1 cellular context compared by ENCODE assay signal in the genomic region with DNA sequence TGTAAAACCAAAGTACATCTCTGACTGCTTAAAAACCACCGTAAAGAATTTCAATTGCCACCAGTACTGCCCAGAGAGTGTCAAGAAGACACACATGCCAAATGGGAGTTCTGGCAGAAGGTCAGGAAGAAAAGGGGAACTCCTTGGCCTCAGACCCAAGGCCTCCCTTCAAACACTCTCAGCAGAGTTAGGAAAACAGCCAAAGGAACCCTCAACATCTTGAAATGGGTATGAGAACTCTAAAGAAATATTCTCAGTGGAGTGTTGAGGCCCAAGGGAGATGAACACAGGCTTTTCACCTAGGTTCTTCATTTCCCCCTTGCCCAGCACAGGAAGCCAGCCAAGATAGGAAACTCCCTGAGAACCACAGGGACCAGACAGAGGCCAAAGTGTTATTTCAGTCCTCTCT.
TF ChIP-seq lines count a peak whose summit lies in the region.

No MANE protein-coding gene starts in this region.

TF ChIP-seq in GM12878, 131 proteins besides CTCF, POLR2A, EP300 and RAD21 (continued from another document and continues in another):
- TF ChIP-seq, protein P1, sequence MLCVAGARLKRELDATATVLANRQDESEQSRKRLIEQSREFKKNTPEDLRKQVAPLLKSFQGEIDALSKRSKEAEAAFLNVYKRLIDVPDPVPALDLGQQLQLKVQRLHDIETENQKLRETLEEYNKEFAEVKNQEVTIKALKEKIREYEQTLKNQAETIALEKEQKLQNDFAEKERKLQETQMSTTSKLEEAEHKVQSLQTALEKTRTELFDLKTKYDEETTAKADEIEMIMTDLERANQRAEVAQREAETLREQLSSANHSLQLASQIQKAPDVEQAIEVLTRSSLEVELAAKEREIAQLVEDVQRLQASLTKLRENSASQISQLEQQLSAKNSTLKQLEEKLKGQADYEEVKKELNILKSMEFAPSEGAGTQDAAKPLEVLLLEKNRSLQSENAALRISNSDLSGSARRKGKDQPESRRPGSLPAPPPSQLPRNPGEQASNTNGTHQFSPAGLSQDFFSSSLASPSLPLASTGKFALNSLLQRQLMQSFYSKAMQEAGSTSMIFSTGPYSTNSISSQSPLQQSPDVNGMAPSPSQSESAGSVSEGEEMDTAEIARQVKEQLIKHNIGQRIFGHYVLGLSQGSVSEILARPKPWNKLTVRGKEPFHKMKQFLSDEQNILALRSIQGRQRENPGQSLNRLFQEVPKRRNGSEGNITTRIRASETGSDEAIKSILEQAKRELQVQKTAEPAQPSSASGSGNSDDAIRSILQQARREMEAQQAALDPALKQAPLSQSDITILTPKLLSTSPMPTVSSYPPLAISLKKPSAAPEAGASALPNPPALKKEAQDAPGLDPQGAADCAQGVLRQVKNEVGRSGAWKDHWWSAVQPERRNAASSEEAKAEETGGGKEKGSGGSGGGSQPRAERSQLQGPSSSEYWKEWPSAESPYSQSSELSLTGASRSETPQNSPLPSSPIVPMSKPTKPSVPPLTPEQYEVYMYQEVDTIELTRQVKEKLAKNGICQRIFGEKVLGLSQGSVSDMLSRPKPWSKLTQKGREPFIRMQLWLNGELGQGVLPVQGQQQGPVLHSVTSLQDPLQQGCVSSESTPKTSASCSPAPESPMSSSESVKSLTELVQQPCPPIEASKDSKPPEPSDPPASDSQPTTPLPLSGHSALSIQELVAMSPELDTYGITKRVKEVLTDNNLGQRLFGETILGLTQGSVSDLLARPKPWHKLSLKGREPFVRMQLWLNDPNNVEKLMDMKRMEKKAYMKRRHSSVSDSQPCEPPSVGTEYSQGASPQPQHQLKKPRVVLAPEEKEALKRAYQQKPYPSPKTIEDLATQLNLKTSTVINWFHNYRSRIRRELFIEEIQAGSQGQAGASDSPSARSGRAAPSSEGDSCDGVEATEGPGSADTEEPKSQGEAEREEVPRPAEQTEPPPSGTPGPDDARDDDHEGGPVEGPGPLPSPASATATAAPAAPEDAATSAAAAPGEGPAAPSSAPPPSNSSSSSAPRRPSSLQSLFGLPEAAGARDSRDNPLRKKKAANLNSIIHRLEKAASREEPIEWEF (IDR thresholded peaks at IDR 0.05; ENCODE audit: insufficient replicate concordance, low read depth, low read length), result peak; percentile 92
- TF ChIP-seq ETV6 (conservative IDR thresholded peaks at IDR 0.05 in 1 of 2, IDR thresholded peaks at IDR 0.05 in 1 of 2; ENCODE audit: borderline replicate concordance in 1 of 2, low read depth in 1 of 2), result no peak
- no peak for TF ChIP-seq SREBF1 (IDR thresholded peaks at IDR 0.05; ENCODE audit: low read length)
- TF ChIP-seq MEF2A (IDR thresholded peaks at IDR 0.05; ENCODE audit: insufficient read depth, low read depth, low read length), result no peak
- TF ChIP-seq, protein P2, sequence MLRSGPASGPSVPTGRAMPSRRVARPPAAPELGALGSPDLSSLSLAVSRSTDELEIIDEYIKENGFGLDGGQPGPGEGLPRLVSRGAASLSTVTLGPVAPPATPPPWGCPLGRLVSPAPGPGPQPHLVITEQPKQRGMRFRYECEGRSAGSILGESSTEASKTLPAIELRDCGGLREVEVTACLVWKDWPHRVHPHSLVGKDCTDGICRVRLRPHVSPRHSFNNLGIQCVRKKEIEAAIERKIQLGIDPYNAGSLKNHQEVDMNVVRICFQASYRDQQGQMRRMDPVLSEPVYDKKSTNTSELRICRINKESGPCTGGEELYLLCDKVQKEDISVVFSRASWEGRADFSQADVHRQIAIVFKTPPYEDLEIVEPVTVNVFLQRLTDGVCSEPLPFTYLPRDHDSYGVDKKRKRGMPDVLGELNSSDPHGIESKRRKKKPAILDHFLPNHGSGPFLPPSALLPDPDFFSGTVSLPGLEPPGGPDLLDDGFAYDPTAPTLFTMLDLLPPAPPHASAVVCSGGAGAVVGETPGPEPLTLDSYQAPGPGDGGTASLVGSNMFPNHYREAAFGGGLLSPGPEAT (IDR thresholded peaks at IDR 0.05; ENCODE audit: low read depth), result peak; percentile 95
- TF ChIP-seq MYC (IDR thresholded peaks at IDR 0.05; ENCODE audit: insufficient read depth, insufficient read length, insufficient replicate concordance, low read length, severe bottlenecking), result no peak
- TF ChIP-seq, protein P3, sequence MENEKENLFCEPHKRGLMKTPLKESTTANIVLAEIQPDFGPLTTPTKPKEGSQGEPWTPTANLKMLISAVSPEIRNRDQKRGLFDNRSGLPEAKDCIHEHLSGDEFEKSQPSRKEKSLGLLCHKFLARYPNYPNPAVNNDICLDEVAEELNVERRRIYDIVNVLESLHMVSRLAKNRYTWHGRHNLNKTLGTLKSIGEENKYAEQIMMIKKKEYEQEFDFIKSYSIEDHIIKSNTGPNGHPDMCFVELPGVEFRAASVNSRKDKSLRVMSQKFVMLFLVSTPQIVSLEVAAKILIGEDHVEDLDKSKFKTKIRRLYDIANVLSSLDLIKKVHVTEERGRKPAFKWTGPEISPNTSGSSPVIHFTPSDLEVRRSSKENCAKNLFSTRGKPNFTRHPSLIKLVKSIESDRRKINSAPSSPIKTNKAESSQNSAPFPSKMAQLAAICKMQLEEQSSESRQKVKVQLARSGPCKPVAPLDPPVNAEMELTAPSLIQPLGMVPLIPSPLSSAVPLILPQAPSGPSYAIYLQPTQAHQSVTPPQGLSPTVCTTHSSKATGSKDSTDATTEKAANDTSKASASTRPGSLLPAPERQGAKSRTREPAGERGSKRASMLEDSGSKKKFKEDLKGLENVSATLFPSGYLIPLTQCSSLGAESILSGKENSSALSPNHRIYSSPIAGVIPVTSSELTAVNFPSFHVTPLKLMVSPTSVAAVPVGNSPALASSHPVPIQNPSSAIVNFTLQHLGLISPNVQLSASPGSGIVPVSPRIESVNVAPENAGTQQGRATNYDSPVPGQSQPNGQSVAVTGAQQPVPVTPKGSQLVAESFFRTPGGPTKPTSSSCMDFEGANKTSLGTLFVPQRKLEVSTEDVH (IDR thresholded peaks at IDR 0.05; ENCODE audit: low read depth, partially characterized antibody), result no peak
- TF ChIP-seq, protein P4, sequence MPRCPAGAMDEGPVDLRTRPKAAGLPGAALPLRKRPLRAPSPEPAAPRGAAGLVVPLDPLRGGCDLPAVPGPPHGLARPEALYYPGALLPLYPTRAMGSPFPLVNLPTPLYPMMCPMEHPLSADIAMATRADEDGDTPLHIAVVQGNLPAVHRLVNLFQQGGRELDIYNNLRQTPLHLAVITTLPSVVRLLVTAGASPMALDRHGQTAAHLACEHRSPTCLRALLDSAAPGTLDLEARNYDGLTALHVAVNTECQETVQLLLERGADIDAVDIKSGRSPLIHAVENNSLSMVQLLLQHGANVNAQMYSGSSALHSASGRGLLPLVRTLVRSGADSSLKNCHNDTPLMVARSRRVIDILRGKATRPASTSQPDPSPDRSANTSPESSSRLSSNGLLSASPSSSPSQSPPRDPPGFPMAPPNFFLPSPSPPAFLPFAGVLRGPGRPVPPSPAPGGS (IDR thresholded peaks at IDR 0.05; ENCODE audit: borderline replicate concordance, insufficient read depth, low read depth, low read length, poor library complexity, severe bottlenecking), result peak; percentile 77
- TF ChIP-seq TCF12 (IDR thresholded peaks at IDR 0.05; ENCODE audit: low read depth, low read length), result peak; percentile 58; the same call in 1 of the 2 replicates
- TF ChIP-seq JUNB (IDR thresholded peaks at IDR 0.05), result no peak
- TF ChIP-seq SUPT20H (IDR thresholded peaks at IDR 0.05; ENCODE audit: borderline replicate concordance, control insufficient read depth, low read depth, low read length), result no peak
- TF ChIP-seq ZSCAN29 (IDR thresholded peaks at IDR 0.05), result no peak
- TF ChIP-seq RB1 (IDR thresholded peaks at IDR 0.05; ENCODE audit: borderline replicate concordance), result peak; percentile 67; the same call in 1 of the 2 replicates
- TF ChIP-seq, protein P5, sequence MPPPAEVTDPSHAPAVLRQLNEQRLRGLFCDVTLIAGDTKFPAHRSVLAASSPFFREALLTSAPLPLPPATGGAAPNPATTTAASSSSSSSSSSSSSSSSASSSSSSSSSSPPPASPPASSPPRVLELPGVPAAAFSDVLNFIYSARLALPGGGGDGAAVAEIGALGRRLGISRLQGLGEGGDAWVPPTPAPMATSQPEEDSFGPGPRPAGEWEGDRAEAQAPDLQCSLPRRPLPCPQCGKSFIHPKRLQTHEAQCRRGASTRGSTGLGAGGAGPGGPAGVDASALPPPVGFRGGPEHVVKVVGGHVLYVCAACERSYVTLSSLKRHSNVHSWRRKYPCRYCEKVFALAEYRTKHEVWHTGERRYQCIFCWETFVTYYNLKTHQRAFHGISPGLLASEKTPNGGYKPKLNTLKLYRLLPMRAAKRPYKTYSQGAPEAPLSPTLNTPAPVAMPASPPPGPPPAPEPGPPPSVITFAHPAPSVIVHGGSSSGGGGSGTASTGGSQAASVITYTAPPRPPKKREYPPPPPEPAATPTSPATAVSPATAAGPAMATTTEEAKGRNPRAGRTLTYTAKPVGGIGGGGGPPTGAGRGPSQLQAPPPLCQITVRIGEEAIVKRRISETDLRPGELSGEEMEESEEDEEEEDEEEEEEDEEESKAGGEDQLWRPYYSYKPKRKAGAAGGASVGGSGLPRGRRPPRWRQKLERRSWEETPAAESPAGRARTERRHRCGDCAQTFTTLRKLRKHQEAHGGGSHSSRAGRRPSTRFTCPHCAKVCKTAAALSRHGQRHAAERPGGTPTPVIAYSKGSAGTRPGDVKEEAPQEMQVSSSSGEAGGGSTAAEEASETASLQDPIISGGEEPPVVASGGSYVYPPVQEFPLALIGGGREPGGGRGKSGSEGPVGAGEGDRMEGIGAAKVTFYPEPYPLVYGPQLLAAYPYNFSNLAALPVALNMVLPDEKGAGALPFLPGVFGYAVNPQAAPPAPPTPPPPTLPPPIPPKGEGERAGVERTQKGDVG (CRISPR knock-in tag; IDR thresholded peaks at IDR 0.05), result no peak
- TF ChIP-seq, protein P6, sequence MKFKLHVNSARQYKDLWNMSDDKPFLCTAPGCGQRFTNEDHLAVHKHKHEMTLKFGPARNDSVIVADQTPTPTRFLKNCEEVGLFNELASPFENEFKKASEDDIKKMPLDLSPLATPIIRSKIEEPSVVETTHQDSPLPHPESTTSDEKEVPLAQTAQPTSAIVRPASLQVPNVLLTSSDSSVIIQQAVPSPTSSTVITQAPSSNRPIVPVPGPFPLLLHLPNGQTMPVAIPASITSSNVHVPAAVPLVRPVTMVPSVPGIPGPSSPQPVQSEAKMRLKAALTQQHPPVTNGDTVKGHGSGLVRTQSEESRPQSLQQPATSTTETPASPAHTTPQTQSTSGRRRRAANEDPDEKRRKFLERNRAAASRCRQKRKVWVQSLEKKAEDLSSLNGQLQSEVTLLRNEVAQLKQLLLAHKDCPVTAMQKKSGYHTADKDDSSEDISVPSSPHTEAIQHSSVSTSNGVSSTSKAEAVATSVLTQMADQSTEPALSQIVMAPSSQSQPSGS (IDR thresholded peaks at IDR 0.05; ENCODE audit: low read length), result peak; percentile 74
- TF ChIP-seq SREBF2 (IDR thresholded peaks at IDR 0.05; ENCODE audit: low read length), result no peak
- TF ChIP-seq, protein P7, sequence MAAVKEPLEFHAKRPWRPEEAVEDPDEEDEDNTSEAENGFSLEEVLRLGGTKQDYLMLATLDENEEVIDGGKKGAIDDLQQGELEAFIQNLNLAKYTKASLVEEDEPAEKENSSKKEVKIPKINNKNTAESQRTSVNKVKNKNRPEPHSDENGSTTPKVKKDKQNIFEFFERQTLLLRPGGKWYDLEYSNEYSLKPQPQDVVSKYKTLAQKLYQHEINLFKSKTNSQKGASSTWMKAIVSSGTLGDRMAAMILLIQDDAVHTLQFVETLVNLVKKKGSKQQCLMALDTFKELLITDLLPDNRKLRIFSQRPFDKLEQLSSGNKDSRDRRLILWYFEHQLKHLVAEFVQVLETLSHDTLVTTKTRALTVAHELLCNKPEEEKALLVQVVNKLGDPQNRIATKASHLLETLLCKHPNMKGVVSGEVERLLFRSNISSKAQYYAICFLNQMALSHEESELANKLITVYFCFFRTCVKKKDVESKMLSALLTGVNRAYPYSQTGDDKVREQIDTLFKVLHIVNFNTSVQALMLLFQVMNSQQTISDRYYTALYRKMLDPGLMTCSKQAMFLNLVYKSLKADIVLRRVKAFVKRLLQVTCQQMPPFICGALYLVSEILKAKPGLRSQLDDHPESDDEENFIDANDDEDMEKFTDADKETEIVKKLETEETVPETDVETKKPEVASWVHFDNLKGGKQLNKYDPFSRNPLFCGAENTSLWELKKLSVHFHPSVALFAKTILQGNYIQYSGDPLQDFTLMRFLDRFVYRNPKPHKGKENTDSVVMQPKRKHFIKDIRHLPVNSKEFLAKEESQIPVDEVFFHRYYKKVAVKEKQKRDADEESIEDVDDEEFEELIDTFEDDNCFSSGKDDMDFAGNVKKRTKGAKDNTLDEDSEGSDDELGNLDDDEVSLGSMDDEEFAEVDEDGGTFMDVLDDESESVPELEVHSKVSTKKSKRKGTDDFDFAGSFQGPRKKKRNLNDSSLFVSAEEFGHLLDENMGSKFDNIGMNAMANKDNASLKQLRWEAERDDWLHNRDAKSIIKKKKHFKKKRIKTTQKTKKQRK (IDR thresholded peaks at IDR 0.05; ENCODE audit: low read depth, low read length), result no peak
- TF ChIP-seq, protein P8, sequence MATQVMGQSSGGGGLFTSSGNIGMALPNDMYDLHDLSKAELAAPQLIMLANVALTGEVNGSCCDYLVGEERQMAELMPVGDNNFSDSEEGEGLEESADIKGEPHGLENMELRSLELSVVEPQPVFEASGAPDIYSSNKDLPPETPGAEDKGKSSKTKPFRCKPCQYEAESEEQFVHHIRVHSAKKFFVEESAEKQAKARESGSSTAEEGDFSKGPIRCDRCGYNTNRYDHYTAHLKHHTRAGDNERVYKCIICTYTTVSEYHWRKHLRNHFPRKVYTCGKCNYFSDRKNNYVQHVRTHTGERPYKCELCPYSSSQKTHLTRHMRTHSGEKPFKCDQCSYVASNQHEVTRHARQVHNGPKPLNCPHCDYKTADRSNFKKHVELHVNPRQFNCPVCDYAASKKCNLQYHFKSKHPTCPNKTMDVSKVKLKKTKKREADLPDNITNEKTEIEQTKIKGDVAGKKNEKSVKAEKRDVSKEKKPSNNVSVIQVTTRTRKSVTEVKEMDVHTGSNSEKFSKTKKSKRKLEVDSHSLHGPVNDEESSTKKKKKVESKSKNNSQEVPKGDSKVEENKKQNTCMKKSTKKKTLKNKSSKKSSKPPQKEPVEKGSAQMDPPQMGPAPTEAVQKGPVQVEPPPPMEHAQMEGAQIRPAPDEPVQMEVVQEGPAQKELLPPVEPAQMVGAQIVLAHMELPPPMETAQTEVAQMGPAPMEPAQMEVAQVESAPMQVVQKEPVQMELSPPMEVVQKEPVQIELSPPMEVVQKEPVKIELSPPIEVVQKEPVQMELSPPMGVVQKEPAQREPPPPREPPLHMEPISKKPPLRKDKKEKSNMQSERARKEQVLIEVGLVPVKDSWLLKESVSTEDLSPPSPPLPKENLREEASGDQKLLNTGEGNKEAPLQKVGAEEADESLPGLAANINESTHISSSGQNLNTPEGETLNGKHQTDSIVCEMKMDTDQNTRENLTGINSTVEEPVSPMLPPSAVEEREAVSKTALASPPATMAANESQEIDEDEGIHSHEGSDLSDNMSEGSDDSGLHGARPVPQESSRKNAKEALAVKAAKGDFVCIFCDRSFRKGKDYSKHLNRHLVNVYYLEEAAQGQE (IDR thresholded peaks at IDR 0.05; ENCODE audit: low read depth, low read length), result no peak
- TF ChIP-seq PML (IDR thresholded peaks at IDR 0.05; ENCODE audit: low read length), result no peak
- TF ChIP-seq POU2F2 (IDR thresholded peaks at IDR 0.05; ENCODE audit: borderline replicate concordance, low read depth, low read length), result no peak
- TF ChIP-seq HCFC1 (IDR thresholded peaks at IDR 0.05; ENCODE audit: low read length), result no peak
- TF ChIP-seq KDM1A (IDR thresholded peaks at IDR 0.05; ENCODE audit: borderline replicate concordance), result no peak
